21 cellular contexts compared by ENCODE assay signal in genomic region chr7:70133291-70133690, GRCh38.
DNase-seq lines count a peak whose midpoint lies in the region; ATAC-seq and TF ChIP-seq lines count a peak whose summit lies in the region.
"Had no signal": no experiment of that assay in that cellular context is flagged by ENCODE, and none has a peak within 500 bp of the region (broad histone marks: within the 10 kb centered on the region; RNA-seq: fewer than 3 reads in every experiment).

No MANE protein-coding gene starts in this region.

- H3F3A ChIP-seq in neural progenitor cell (ENCODE audit: low read depth) = no peaks in the 10 kb centered on the region

- H3K4me1 ChIP-seq in HAP-1 = peaks cover 19% of the 10 kb centered on the region
- peaks cover 13% of the 10 kb centered on the region for H3K4me1 ChIP-seq in neural progenitor cell
- no peaks in the 10 kb centered on the region for H3K4me1 ChIP-seq in naive thymus-derived CD4-positive, alpha-beta T cell (ENCODE audit: control insufficient read depth in 2 of 2, insufficient read depth in 2 of 2, low read length in 2 of 2)
- H3K4me1 ChIP-seq: Peyer's patch, SJSA1 had no signal

- no peaks in the 10 kb centered on the region for H3K9me3 Mint-ChIP-seq in neural progenitor cell
- H3K9me3 Mint-ChIP-seq in naive thymus-derived CD4-positive, alpha-beta T cell = peaks cover 0 to 5% (median 0%) of the 10 kb centered on the region in 11 donors
- H3K9me3 Mint-ChIP-seq: H9 had no signal

- POLR2A ChIA-PET in naive thymus-derived CD4-positive, alpha-beta T cell (lab: Charles Lee) = no interaction called here

- H2AFZ ChIP-seq in neural progenitor cell (replicated peaks) = no peak overlapping the region

- no peak for TF ChIP-seq CTCF in neural progenitor cell (IDR thresholded peaks at IDR 0.05)

- no peak for ATAC-seq in GM18519 (IDR thresholded peaks at IDR 0.05; ENCODE audit: low FRiP score, unreplicated experiment)
- ATAC-seq in naive thymus-derived CD4-positive, alpha-beta T cell = no peak
- ATAC-seq: GM12878, HepG2, K562 had no signal

- CTCF ChIA-PET in naive thymus-derived CD4-positive, alpha-beta T cell (lab: Charles Lee) = no interaction called here

- H3K36me3 ChIP-seq in HAP-1 (replicated peaks) (no peaks in the 10 kb centered on the region), neural progenitor cell (no peaks in the 10 kb centered on the region)
- no peaks in the 10 kb centered on the region for H3K36me3 ChIP-seq in naive thymus-derived CD4-positive, alpha-beta T cell (ENCODE audit: control insufficient read depth in 2 of 3, insufficient read depth in 3 of 3, low read length in 3 of 3)
- H3K36me3 ChIP-seq: MG63, Peyer's patch, SJSA1 had no signal

- intact Hi-C loops in naive thymus-derived CD4-positive, alpha-beta T cell (cut with micrococcal nuclease) = no loop called here

- no peaks in the 10 kb centered on the region for H4K20me1 ChIP-seq in neural progenitor cell (ENCODE audit: low read depth)

- H3K9ac ChIP-seq in neural progenitor cell = no peak overlapping the region

- in situ Hi-C loops in HAP-1 (cut with MboI; ENCODE audit: low sequenced_read_pairs) = no loop called here

- H3K79me2 ChIP-seq in neural progenitor cell (ENCODE audit: low read depth) = no peaks in the 10 kb centered on the region

- no peak overlapping the region for H3K27ac ChIP-seq in neural progenitor cell
- no peak overlapping the region for H3K27ac ChIP-seq in naive thymus-derived CD4-positive, alpha-beta T cell (ENCODE audit: low read depth, low read length)
- H3K27ac ChIP-seq: HL-60, Peyer's patch, SJSA1 had no signal

- no peaks in the 10 kb centered on the region for H3K9me3 ChIP-seq in HAP-1
- H3K9me3 ChIP-seq in neural progenitor cell (ENCODE audit: low read depth) = no peaks in the 10 kb centered on the region
- no peaks in the 10 kb centered on the region for H3K9me3 ChIP-seq in naive thymus-derived CD4-positive, alpha-beta T cell (ENCODE audit: control insufficient read depth in 2 of 3, low read length in 3 of 3)
- H3K9me3 ChIP-seq: MG63, Peyer's patch, SJSA1 had no signal

- H3K27me3 Mint-ChIP-seq in neural progenitor cell (ENCODE audit: insufficient read depth, low read depth) = peaks cover 4% of the 10 kb centered on the region
- H3K27me3 Mint-ChIP-seq in naive thymus-derived CD4-positive, alpha-beta T cell = no peaks in the 10 kb centered on the region
- H3K27me3 Mint-ChIP-seq: B cell had no signal

- H3K36me3 Mint-ChIP-seq in neural progenitor cell = peaks cover 3% of the 10 kb centered on the region
- no peaks in the 10 kb centered on the region for H3K36me3 Mint-ChIP-seq in naive thymus-derived CD4-positive, alpha-beta T cell

- no peak overlapping the region for H3K27ac Mint-ChIP-seq in neural progenitor cell
- no peak overlapping the region for H3K27ac Mint-ChIP-seq in naive thymus-derived CD4-positive, alpha-beta T cell
- H3K27ac Mint-ChIP-seq: B cell, H9 had no signal

- peak; percentile 29 for DNase-seq in NCI-H2227 treated with DMSO at 0.1 percent for 48 hours (lab: John Stamatoyannopoulos, UW)
- no peak for DNase-seq in NCI-H2227 (lab: John Stamatoyannopoulos, UW; ENCODE audit: unreplicated experiment)
- DNase-seq in HAP-1 (ENCODE audit: low spot score in 2 of 2) = peak; percentile 24 to 44
- peak; percentile 57 for DNase-seq in SK-N-DZ (ENCODE audit: low spot score)
- no peak for DNase-seq in neural progenitor cell (ENCODE audit: low spot score)
- DNase-seq in NCI-H345 (lab: John Stamatoyannopoulos, UW) = no peak
- DNase-seq in naive thymus-derived CD4-positive, alpha-beta T cell = no peak
- DNase-seq: DND-41, H9, NCI-H187 treated with DMSO at 0.1 percent for 48 hours, NCI-H2107, Peyer's patch, SW 1271 had no signal

- H3K4me2 ChIP-seq in neural progenitor cell = peak overlapping the region; percentile 6

- H3K4me3 ChIP-seq in HAP-1 (no peak overlapping the region), neural progenitor cell (no peak overlapping the region)
- no peak overlapping the region for H3K4me3 ChIP-seq in naive thymus-derived CD4-positive, alpha-beta T cell (ENCODE audit: low read length)
- H3K4me3 ChIP-seq: GM12878, K562, MG63, Peyer's patch, SJSA1 had no signal

- no peak overlapping the region for H3K4me3 Mint-ChIP-seq in neural progenitor cell
- no peak overlapping the region for H3K4me3 Mint-ChIP-seq in naive thymus-derived CD4-positive, alpha-beta T cell
- H3K4me3 Mint-ChIP-seq: B cell, H9 had no signal

- no peaks in the 10 kb centered on the region for H3K27me3 ChIP-seq in HAP-1 (ENCODE audit: low read depth)
- H3K27me3 ChIP-seq in neural progenitor cell = no peaks in the 10 kb centered on the region
- peaks cover 0 to 3% of the 10 kb centered on the region in 2 donors for H3K27me3 ChIP-seq in naive thymus-derived CD4-positive, alpha-beta T cell (ENCODE audit: control insufficient read depth in 2 of 2, insufficient read depth in 2 of 2, low read length in 2 of 2)
- H3K27me3 ChIP-seq: MG63, Peyer's patch, SJSA1 had no signal

- peaks cover 30% of the 10 kb centered on the region for H3K4me1 Mint-ChIP-seq in neural progenitor cell
- H3K4me1 Mint-ChIP-seq in naive thymus-derived CD4-positive, alpha-beta T cell = no peaks in the 10 kb centered on the region
- H3K4me1 Mint-ChIP-seq: B cell had no signal

Comparison
In these comparisons a context has a peak if more than half of its experiments do, and no peak if none do; other contexts are left out.
1. DNase-seq: peak in NCI-H2227 treated with DMSO at 0.1 percent for 48 hours (single experiment), HAP-1 (2 of 2) and SK-N-DZ (single experiment); none in NCI-H2227 (single experiment), neural progenitor cell (single experiment), NCI-H345 (single experiment) and naive thymus-derived CD4-positive, alpha-beta T cell (0 of 9).